Comparison of ENCODE assay signal across 3 cellular contexts in the genomic region with DNA sequence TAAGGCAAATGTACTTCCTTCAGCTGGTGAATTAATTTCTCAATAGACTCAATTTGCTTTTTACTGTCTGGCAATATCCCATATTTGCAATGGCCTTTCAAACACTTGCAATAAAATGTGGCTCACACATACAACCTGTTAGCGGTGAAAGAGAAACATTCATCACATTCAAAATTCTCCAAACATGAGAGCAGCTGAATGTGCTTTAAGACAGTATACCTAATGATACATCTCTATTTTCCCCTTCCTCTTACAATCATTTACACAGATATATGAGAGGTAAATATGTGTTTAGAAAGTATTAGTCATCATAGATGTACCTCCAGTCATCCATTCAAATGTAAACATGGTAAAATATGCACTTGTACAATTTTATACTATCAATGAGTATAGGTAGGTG.
DNase-seq lines count a peak whose midpoint lies in the region; ATAC-seq, FAIRE-seq and TF ChIP-seq lines count a peak whose summit lies in the region.
"Not testable (repeated sequence)": the region's sequence is repeated elsewhere in the genome, so short reads cannot be mapped to it uniquely, and the experiment has no call there.

No MANE protein-coding gene starts in this region.

- not testable (repeated sequence) for DNase-seq in A549 (ENCODE audit: low read depth in 1 of 2, low spot score in 1 of 2); PC-3

- POLR2A ChIA-PET in A549 (lab: Yijun Ruan, JAX); PC-3 (lab: Charles Lee; ENCODE audit: unreplicated experiment): not testable (repeated sequence)

- H3K36me3 ChIP-seq in PC-3 (ENCODE audit: low read depth, low read length); neutrophil: not testable (repeated sequence)

- TF ChIP-seq EP300 in A549 (IDR thresholded peaks at IDR 0.05): not testable (repeated sequence)

- not testable (repeated sequence) for H3K4me1 ChIP-seq in A549; PC-3 (ENCODE audit: insufficient read depth, low read length)
- H3K4me1 ChIP-seq in neutrophil (ENCODE audit: control insufficient read depth in 1 of 2, insufficient read depth in 1 of 2, low read depth in 1 of 2, low read length in 1 of 2): peaks cover 5 to 14% of the 10 kb centered on the region in 2 experiments

- not testable (repeated sequence) for FAIRE-seq in A549 (lab: Jason Lieb, UNC)

- not testable (repeated sequence) for H3K4me3 ChIP-seq in A549; PC-3 (ENCODE audit: low read length); neutrophil (ENCODE audit: low read depth in 1 of 2, low read length in 1 of 2)

- H3K27me3 ChIP-seq in PC-3 (ENCODE audit: low read length); neutrophil: not testable (repeated sequence)

- H2AFZ ChIP-seq in PC-3 (ENCODE audit: low read length): not testable (repeated sequence)

- TF ChIP-seq CTCF in A549 (IDR thresholded peaks at IDR 0.05); PC-3 (conservative IDR thresholded peaks at IDR 0.05; ENCODE audit: low read depth, low read length); neutrophil (IDR thresholded peaks at IDR 0.05): not testable (repeated sequence)

- not testable (repeated sequence) for TF ChIP-seq RAD21 in A549 (conservative IDR thresholded peaks at IDR 0.05 in 1 of 2, IDR thresholded peaks at IDR 0.05 in 1 of 2)

- TF ChIP-seq POLR2A in A549 (IDR thresholded peaks at IDR 0.05; ENCODE audit: low read length): not testable (repeated sequence)

- CTCF ChIA-PET in A549 (lab: Yijun Ruan, JAX); PC-3 (lab: Charles Lee): not testable (repeated sequence)

- not testable (repeated sequence) for ATAC-seq in A549
- ATAC-seq in PC-3: peak; percentile 99

- not testable (repeated sequence) for H4K20me1 ChIP-seq in PC-3 (ENCODE audit: low read length)

- H3K4me2 ChIP-seq in A549; PC-3 (ENCODE audit: low read length): not testable (repeated sequence)

- not testable (repeated sequence) for H3K79me2 ChIP-seq in PC-3 (ENCODE audit: low read length)

- WGBS in A549 (ENCODE audit: missing lambda C conversion rate): 24% methylated on average over 1 of the region's 1 CpG

- BruUV-seq in PC-3 (replicated peaks; lab: Mats Ljungman, UMichigan): TSS peak; percentile 48

- H3F3A ChIP-seq in PC-3 (ENCODE audit: low read length, unreplicated experiment): not testable (repeated sequence)

- intact Hi-C loops in PC-3 (cut with micrococcal nuclease): not testable (repeated sequence)

- not testable (repeated sequence) for H3K9ac ChIP-seq in PC-3 (ENCODE audit: low read length)

- H3K27ac ChIP-seq in A549; PC-3 (ENCODE audit: low read length): not testable (repeated sequence)
- peak overlapping the region; percentile 50 for H3K27ac ChIP-seq in neutrophil

- not testable (repeated sequence) for H3K9me3 ChIP-seq in A549; PC-3 (ENCODE audit: low read length); neutrophil

- H3K9me2 ChIP-seq in PC-3 (replicated peaks; ENCODE audit: low read length): not testable (repeated sequence)

TF ChIP-seq in A549, 52 proteins besides CTCF, POLR2A, EP300 and RAD21:
- not testable (repeated sequence) for TF ChIP-seq FOSL2 (IDR thresholded peaks at IDR 0.05)
- TF ChIP-seq FOSL2 (CRISPR knock-in tag; IDR thresholded peaks at IDR 0.05): peak; percentile 63
TF ChIP-seq in A549: peak in this region for 1; not testable (repeated sequence) for 51.
